Comparison of ENCODE assay signal across 23 cellular contexts in genomic region chr10:113397031-113397430, GRCh38.
"Had no signal": no experiment of that assay in that cellular context is flagged by ENCODE, and none has a peak within 500 bp of the region (broad histone marks: within the 10 kb centered on the region; RNA-seq: fewer than 3 reads in every experiment).

No MANE protein-coding gene starts in this region.

- H3K4me1 ChIP-seq: esophagus muscularis mucosa, gastrocnemius medialis, left ventricle myocardium inferior, pancreas, tibial nerve had no signal

- H3K4me3 ChIP-seq: esophagus muscularis mucosa, gastrocnemius medialis, left ventricle myocardium inferior, lung, pancreas, tibial nerve had no signal

- H3K27me3 ChIP-seq: esophagus muscularis mucosa, gastrocnemius medialis, pancreas, tibial nerve had no signal

- H3K27ac ChIP-seq: epithelial cell of prostate, esophagus muscularis mucosa, gastrocnemius medialis, left ventricle myocardium inferior, pancreas, tibial nerve had no signal

- DNase-seq: cerebellar nuclear complex; effector memory CD8-positive, alpha-beta T cell; gastrocnemius medialis; glutamatergic neuron; immature natural killer cell; kidney glomerular epithelial cell; left ventricle myocardium inferior; mesendoderm; naive B cell; occipital lobe; pancreas; right cardiac atrium; stimulated activated CD4-positive, alpha-beta T cell treated with anti-CD3 and anti-CD28 coated beads, Interleukin-4, amount 100 ng/mL, for 1 hour; stimulated activated CD8-positive, alpha-beta memory T cell treated with anti-CD3 and anti-CD28 coated beads, Interleukin-4, amount 100 ng/mL, for 48 hours; stimulated activated naive CD8-positive, alpha-beta T cell treated with anti-CD3 and anti-CD28 coated beads, Interleukin-15, Interleukin-2, amounts not matched to agents 100 U/mL and 50 U/mL, for 24 hours had no signal

- H3K4me3 Mint-ChIP-seq: dendritic cell treated with granulocyte-macrophage colony-stimulating factor and Interleukin-4, amounts not matched to agents 40 ng/mL and 50 ng/mL, for 4 days; effector memory CD8-positive, alpha-beta T cell; immature natural killer cell; naive B cell; nephron; stimulated activated effector memory CD8-positive, alpha-beta T cell treated with anti-CD3 and anti-CD28 coated beads, Interleukin-12 subunit alpha, Interleukin-12 subunit beta, amount 100 ng/mL, for 72 hours had no signal

- H3K27ac Mint-ChIP-seq: dendritic cell treated with granulocyte-macrophage colony-stimulating factor and Interleukin-4, amounts not matched to agents 40 ng/mL and 50 ng/mL, for 4 days; effector memory CD8-positive, alpha-beta T cell; immature natural killer cell; naive B cell; nephron; progenitor cell of endocrine pancreas; stimulated activated effector memory CD8-positive, alpha-beta T cell treated with anti-CD3 and anti-CD28 coated beads, Interleukin-12 subunit alpha, Interleukin-12 subunit beta, amount 100 ng/mL, for 72 hours had no signal

- H3K36me3 Mint-ChIP-seq: immature natural killer cell; stimulated activated effector memory CD8-positive, alpha-beta T cell treated with anti-CD3 and anti-CD28 coated beads, Interleukin-12 subunit alpha, Interleukin-12 subunit beta, amount 100 ng/mL, for 72 hours had no signal

- H3K36me3 ChIP-seq: esophagus muscularis mucosa, gastrocnemius medialis, left ventricle myocardium inferior, pancreas, tibial nerve had no signal

- H3K4me1 Mint-ChIP-seq: immature natural killer cell; naive B cell; stimulated activated effector memory CD8-positive, alpha-beta T cell treated with anti-CD3 and anti-CD28 coated beads, Interleukin-12 subunit alpha, Interleukin-12 subunit beta, amount 100 ng/mL, for 72 hours had no signal

- H3K9me3 ChIP-seq: esophagus muscularis mucosa, gastrocnemius medialis, pancreas had no signal

- H3K9me3 Mint-ChIP-seq: effector memory CD8-positive, alpha-beta T cell; immature natural killer cell; naive B cell; stimulated activated effector memory CD8-positive, alpha-beta T cell treated with anti-CD3 and anti-CD28 coated beads, Interleukin-12 subunit alpha, Interleukin-12 subunit beta, amount 100 ng/mL, for 72 hours had no signal

- ATAC-seq: effector memory CD8-positive, alpha-beta T cell; gastrocnemius medialis; right cardiac atrium; stimulated activated effector memory CD8-positive, alpha-beta T cell treated with anti-CD3 and anti-CD28 coated beads, Interleukin-12 subunit alpha, Interleukin-12 subunit beta, amount 100 ng/mL, for 72 hours; stimulated activated naive CD8-positive, alpha-beta T cell treated with anti-CD3 and anti-CD28 coated beads, Interleukin-15, Interleukin-2, amounts not matched to agents 100 U/mL and 50 U/mL, for 24 hours had no signal
